In genomic region chr12:87758271-87758670, GRCh38 we compare ENCODE assay signal across 14 cellular contexts.
DNase-seq lines count a peak whose midpoint lies in the region; ATAC-seq and TF ChIP-seq lines count a peak whose summit lies in the region.
"Had no signal": no experiment of that assay in that cellular context is flagged by ENCODE, and none has a peak within 500 bp of the region (broad histone marks: within the 10 kb centered on the region; RNA-seq: fewer than 3 reads in every experiment).

No MANE protein-coding gene starts in this region.

- DNase-seq in IMR-90 (peak; percentile 50), dedifferentiated amniotic fluid mesenchymal stem cell (ENCODE audit: extremely low spot score) (peak; percentile 19), mesenchymal stem cell (peak; percentile 20), AG08395 (ENCODE audit: low spot score) (no peak), NCI-H526 treated with DMSO at 0.1 percent for 48 hours (lab: John Stamatoyannopoulos, UW) (no peak)
- DNase-seq: Calu3; CD8-positive, alpha-beta T cell; DMS 273 treated with DMSO at 0.1 percent for 48 hours; DMS53; H9 had no signal

- H3K4ac ChIP-seq in IMR-90 (ENCODE audit: low read depth, low read length) (no peak overlapping the region), mesenchymal stem cell (ENCODE audit: low read depth in 1 of 2, low read length in 2 of 2) (no peak overlapping the region)

- no peak overlapping the region for H2BK120ac ChIP-seq in IMR-90 (ENCODE audit: low read depth, low read length)
- H2BK120ac ChIP-seq in mesenchymal stem cell (ENCODE audit: low read depth, low read length): no peak overlapping the region

- H2BK12ac ChIP-seq in mesenchymal stem cell (ENCODE audit: low read length in 2 of 2): no peak overlapping the region

- no peak overlapping the region for H2AK5ac ChIP-seq in IMR-90 (ENCODE audit: low read depth, low read length)
- H2AK5ac ChIP-seq in mesenchymal stem cell (ENCODE audit: low read length, severe bottlenecking): no peak overlapping the region

- H2BK15ac ChIP-seq in IMR-90 (ENCODE audit: low read depth, low read length): no peak overlapping the region
- no peak overlapping the region for H2BK15ac ChIP-seq in mesenchymal stem cell (ENCODE audit: low read depth, poor library complexity, severe bottlenecking)

- no peak overlapping the region for H3K27ac ChIP-seq in IMR-90 (ENCODE audit: insufficient read depth, low read length)
- H3K27ac ChIP-seq in mesenchymal stem cell (ENCODE audit: low read length, poor library complexity, severe bottlenecking): no peak overlapping the region
- H3K27ac ChIP-seq: BLaER1 treated with 17β-estradiol and CSF1 and Interleukin-3, amounts not matched to agents 10 nM and 100 nM; HL-60 had no signal

- peaks cover 7% of the 10 kb centered on the region for H3K4me1 ChIP-seq in IMR-90 (ENCODE audit: control insufficient read depth, insufficient read depth, low read length)
- H3K4me1 ChIP-seq in mesenchymal stem cell (ENCODE audit: control insufficient read depth, insufficient read depth, low read depth, low read length): peaks cover 2% of the 10 kb centered on the region
- H3K4me1 ChIP-seq: BLaER1 treated with 17β-estradiol and CSF1 and Interleukin-3, amounts not matched to agents 10 nM and 100 nM had no signal

- no peak overlapping the region for H2AFZ ChIP-seq in IMR-90 (replicated peaks; ENCODE audit: low read length, poor library complexity)
- no peak overlapping the region for H2AFZ ChIP-seq in mesenchymal stem cell (ENCODE audit: low read depth, low read length)

- peak overlapping the region; percentile 96 for H2BK5ac ChIP-seq in IMR-90 (ENCODE audit: low read depth, low read length, poor library complexity, severe bottlenecking)
- H2BK5ac ChIP-seq in mesenchymal stem cell (ENCODE audit: low read depth, low read length, poor library complexity, severe bottlenecking): no peak overlapping the region

- H3K4me3 ChIP-seq in IMR-90 (ENCODE audit: insufficient read depth, low read depth, low read length) (no peak overlapping the region), mesenchymal stem cell (ENCODE audit: insufficient read depth in 1 of 2, low read depth in 1 of 2, low read length in 2 of 2) (no peak overlapping the region)
- H3K4me3 ChIP-seq: BLaER1 treated with 17β-estradiol and CSF1 and Interleukin-3, amounts not matched to agents 10 nM and 100 nM; K562 had no signal

- no peaks in the 10 kb centered on the region for H3K9me1 ChIP-seq in IMR-90 (ENCODE audit: insufficient read depth, low read length)

- dilution Hi-C loops in IMR-90 (cut with HindIII; ENCODE audit: low sequenced_read_pairs, unreplicated experiment): no loop called here

- no peaks in the 10 kb centered on the region for H3K79me1 ChIP-seq in IMR-90 (ENCODE audit: low read depth in 1 of 2, low read length in 2 of 2)
- H3K79me1 ChIP-seq in mesenchymal stem cell (replicated peaks; ENCODE audit: low read length, poor library complexity, severe bottlenecking): no peaks in the 10 kb centered on the region

- no peak overlapping the region for H3K4me2 ChIP-seq in IMR-90 (ENCODE audit: low read depth, low read length)
- no peak overlapping the region for H3K4me2 ChIP-seq in mesenchymal stem cell (ENCODE audit: low read length, poor library complexity, severe bottlenecking)
- H3K4me2 ChIP-seq: BLaER1 treated with 17β-estradiol and CSF1 and Interleukin-3, amounts not matched to agents 10 nM and 100 nM had no signal

- intact Hi-C loops in IMR-90 (cut with micrococcal nuclease): no loop called here

- TF ChIP-seq CTCF in IMR-90 (conservative IDR thresholded peaks at IDR 0.05; ENCODE audit: low read depth, low read length): no peak

- H4K5ac ChIP-seq in IMR-90 (ENCODE audit: low read depth, low read length): no peak overlapping the region

- H2AK9ac ChIP-seq in IMR-90 (replicated peaks; ENCODE audit: low read depth, low read length, poor library complexity): no peak overlapping the region

- no peak overlapping the region for H2BK20ac ChIP-seq in IMR-90 (ENCODE audit: low read depth, low read length)

- ATAC-seq in IMR-90 (ENCODE audit: low read depth) (no peak), HG03045 (IDR thresholded peaks at IDR 0.05; ENCODE audit: unreplicated experiment) (no peak)
- ATAC-seq: CD8-positive, alpha-beta T cell; K562 had no signal

- H3K9ac ChIP-seq in IMR-90 (ENCODE audit: low read depth, low read length): no peak overlapping the region
- no peak overlapping the region for H3K9ac ChIP-seq in mesenchymal stem cell (ENCODE audit: low read length)
- H3K9ac ChIP-seq: BLaER1 treated with 17β-estradiol and CSF1 and Interleukin-3, amounts not matched to agents 10 nM and 100 nM had no signal

- no TSS peak for BruUV-seq in IMR-90 (replicated peaks; lab: Mats Ljungman, UMichigan)

- no peak overlapping the region for H4K8ac ChIP-seq in IMR-90 (ENCODE audit: low read depth in 2 of 2, low read length in 2 of 2)
- H4K8ac ChIP-seq in mesenchymal stem cell (ENCODE audit: low read length): no peak overlapping the region

- in situ Hi-C loops in IMR-90 (cut with MboI; ENCODE audit: low sequenced_read_pairs): no loop called here

- H3K14ac ChIP-seq in IMR-90 (replicated peaks; ENCODE audit: low read depth, low read length): no peak overlapping the region
- H3K14ac ChIP-seq in mesenchymal stem cell (ENCODE audit: low read length in 2 of 2): no peak overlapping the region

- no peak overlapping the region for H4K91ac ChIP-seq in IMR-90 (ENCODE audit: insufficient read depth, low read depth, low read length)
- no peak overlapping the region for H4K91ac ChIP-seq in mesenchymal stem cell (ENCODE audit: low read length)

- TF ChIP-seq RAD21 in IMR-90 (IDR thresholded peaks at IDR 0.05; ENCODE audit: low read length): no peak

- H3K27me3 ChIP-seq in IMR-90 (ENCODE audit: control insufficient read depth, insufficient read depth, low read length) (no peaks in the 10 kb centered on the region), mesenchymal stem cell (ENCODE audit: control insufficient read depth in 1 of 2, insufficient read depth in 1 of 2, low read length in 2 of 2) (no peaks in the 10 kb centered on the region)
- H3K27me3 ChIP-seq: BLaER1 treated with 17β-estradiol and CSF1 and Interleukin-3, amounts not matched to agents 10 nM and 100 nM had no signal

- H3K18ac ChIP-seq in IMR-90 (ENCODE audit: low read depth, low read length): no peak overlapping the region
- H3K18ac ChIP-seq in mesenchymal stem cell (ENCODE audit: low read depth in 1 of 2, low read length in 2 of 2): no peak overlapping the region

- H3K36me3 ChIP-seq in IMR-90 (ENCODE audit: control insufficient read depth, insufficient read depth, low read length) (no peaks in the 10 kb centered on the region), mesenchymal stem cell (ENCODE audit: control insufficient read depth in 1 of 2, insufficient read depth in 2 of 2, low read depth in 1 of 2, low read length in 2 of 2) (no peaks in the 10 kb centered on the region)
- H3K36me3 ChIP-seq: BLaER1 treated with 17β-estradiol and CSF1 and Interleukin-3, amounts not matched to agents 10 nM and 100 nM had no signal

- TF ChIP-seq POLR2A in IMR-90 (IDR thresholded peaks at IDR 0.05; ENCODE audit: low read depth, low read length): no peak

- H3K23ac ChIP-seq in IMR-90 (ENCODE audit: low read depth, low read length) (no peak overlapping the region), mesenchymal stem cell (ENCODE audit: low read length in 2 of 2) (no peak overlapping the region)

- no peak overlapping the region for H3K56ac ChIP-seq in IMR-90 (ENCODE audit: extremely low read depth, insufficient read depth, low read length)

- no peaks in the 10 kb centered on the region for H4K20me1 ChIP-seq in IMR-90 (ENCODE audit: insufficient read depth, low read length)
- H4K20me1 ChIP-seq: BLaER1 treated with 17β-estradiol and CSF1 and Interleukin-3, amounts not matched to agents 10 nM and 100 nM had no signal

- POLR2A ChIA-PET in IMR-90 (lab: Charles Lee; ENCODE audit: unreplicated experiment): interaction anchor here (0.5 to 0.6 kb wide), 2 partner anchors 18 to 199 kb away, joined by 3 to 7 read pairs; no protein-coding TSS in a partner anchor

- H3K9me3 ChIP-seq in IMR-90 (ENCODE audit: control insufficient read depth, insufficient read depth, low read length): no peaks in the 10 kb centered on the region
- H3K9me3 ChIP-seq in mesenchymal stem cell (ENCODE audit: control insufficient read depth, low read length): no peaks in the 10 kb centered on the region
- H3K9me3 ChIP-seq: BLaER1 treated with 17β-estradiol and CSF1 and Interleukin-3, amounts not matched to agents 10 nM and 100 nM had no signal

- CTCF ChIA-PET in IMR-90 (lab: Yijun Ruan, JAX): interaction anchor here (0.7 to 1.0 kb wide), 2 partner anchors 19 to 157 kb away, joined by 3 read pairs; no protein-coding TSS in a partner anchor

TF ChIP-seq in IMR-90, 13 proteins besides CTCF, POLR2A, EP300 and RAD21:
- no peak for TF ChIP-seq USF2 (IDR thresholded peaks at IDR 0.05; ENCODE audit: low read depth, low read length)
- TF ChIP-seq ELK1 (IDR thresholded peaks at IDR 0.05; ENCODE audit: borderline replicate concordance, low read depth, low read length): no peak
- TF ChIP-seq MAFK (IDR thresholded peaks at IDR 0.05; ENCODE audit: low read depth, low read length): no peak
- no peak for TF ChIP-seq BHLHE40 (IDR thresholded peaks at IDR 0.05; ENCODE audit: low read depth, low read length)
- TF ChIP-seq NFE2L2 (IDR thresholded peaks at IDR 0.05; ENCODE audit: low read depth, low read length): no peak
TF ChIP-seq in IMR-90: peak in this region for 0.

Comparison
In these comparisons a context has a peak if more than half of its experiments do, and no peak if none do; other contexts are left out.
1. DNase-seq: peak in IMR-90 (single experiment), dedifferentiated amniotic fluid mesenchymal stem cell (single experiment) and mesenchymal stem cell (single experiment); none in AG08395 (single experiment) and NCI-H526 treated with DMSO at 0.1 percent for 48 hours (single experiment).